ENCODE assay signal across 2 cellular contexts in the genomic region with DNA sequence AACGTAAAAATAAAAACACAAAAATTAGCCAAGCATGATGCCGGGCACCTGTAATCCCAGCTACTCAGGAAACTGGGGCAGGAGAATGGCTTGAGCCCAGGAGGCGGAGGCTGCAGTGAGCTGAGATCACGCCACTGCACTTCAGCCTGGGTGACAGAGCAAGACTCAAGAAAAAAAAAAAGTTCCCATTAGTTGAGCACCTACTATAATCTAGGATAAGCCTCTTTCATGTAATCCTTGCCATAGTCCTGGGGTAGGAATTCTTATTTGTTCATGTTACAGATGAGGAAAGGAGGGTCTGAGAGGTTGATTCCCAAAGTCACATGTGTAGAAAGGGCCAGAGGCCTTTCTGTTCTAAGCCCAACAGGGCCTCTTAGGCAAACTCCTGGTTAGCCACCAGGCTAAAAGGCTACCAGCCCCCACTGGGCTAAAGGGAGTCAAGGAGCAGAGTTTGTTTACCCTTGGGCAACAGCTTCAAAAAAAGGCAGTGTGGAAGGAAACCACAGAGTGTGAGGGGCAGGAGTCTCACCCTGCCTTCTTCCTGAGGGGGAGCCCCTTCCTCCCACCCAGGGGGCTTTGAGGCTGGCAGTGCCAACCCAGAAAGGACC.
TF ChIP-seq lines count a peak whose summit lies in the region.

No MANE protein-coding gene starts in this region.

TF ChIP-seq in IMR-90, 13 proteins besides CTCF, POLR2A, EP300 and RAD21:
- no peak for TF ChIP-seq MAFK (IDR thresholded peaks at IDR 0.05; ENCODE audit: low read depth, low read length)
- no peak for TF ChIP-seq MXI1 (IDR thresholded peaks at IDR 0.05; ENCODE audit: borderline replicate concordance, low read depth, low read length)
- TF ChIP-seq NFE2L2 (IDR thresholded peaks at IDR 0.05; ENCODE audit: low read depth, low read length) = no peak
- no peak for TF ChIP-seq CHD1 (IDR thresholded peaks at IDR 0.05; ENCODE audit: low read depth, low read length)
- TF ChIP-seq, protein P1, sequence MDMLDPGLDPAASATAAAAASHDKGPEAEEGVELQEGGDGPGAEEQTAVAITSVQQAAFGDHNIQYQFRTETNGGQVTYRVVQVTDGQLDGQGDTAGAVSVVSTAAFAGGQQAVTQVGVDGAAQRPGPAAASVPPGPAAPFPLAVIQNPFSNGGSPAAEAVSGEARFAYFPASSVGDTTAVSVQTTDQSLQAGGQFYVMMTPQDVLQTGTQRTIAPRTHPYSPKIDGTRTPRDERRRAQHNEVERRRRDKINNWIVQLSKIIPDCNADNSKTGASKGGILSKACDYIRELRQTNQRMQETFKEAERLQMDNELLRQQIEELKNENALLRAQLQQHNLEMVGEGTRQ (IDR thresholded peaks at IDR 0.05; ENCODE audit: low read depth, low read length) = no peak
- TF ChIP-seq SMC3 (IDR thresholded peaks at IDR 0.05; ENCODE audit: low read depth, low read length) = no peak

TF ChIP-seq in WTC11, 78 proteins besides CTCF, POLR2A, EP300 and RAD21:
- TF ChIP-seq RELA (CRISPR knock-in tag; IDR thresholded peaks at IDR 0.05; ENCODE audit: borderline replicate concordance) = no peak
- TF ChIP-seq, protein P2, sequence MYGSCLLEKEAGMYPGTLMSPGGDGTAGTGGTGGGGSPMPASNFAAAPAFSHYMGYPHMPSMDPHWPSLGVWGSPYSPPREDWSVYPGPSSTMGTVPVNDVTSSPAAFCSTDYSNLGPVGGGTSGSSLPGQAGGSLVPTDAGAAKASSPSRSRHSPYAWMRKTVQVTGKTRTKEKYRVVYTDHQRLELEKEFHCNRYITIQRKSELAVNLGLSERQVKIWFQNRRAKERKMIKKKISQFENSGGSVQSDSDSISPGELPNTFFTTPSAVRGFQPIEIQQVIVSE (CRISPR knock-in tag; IDR thresholded peaks at IDR 0.05; ENCODE audit: borderline replicate concordance) = no peak
